ENCODE assay signal across 22 cellular contexts in genomic region chr6:32931211-32931610, GRCh38.
"Had no signal": no experiment of that assay in that cellular context is flagged by ENCODE, and none has a peak within 500 bp of the region (broad histone marks: within the 10 kb centered on the region; RNA-seq: fewer than 3 reads in every experiment).

No MANE protein-coding gene starts in this region.

- H3K4me3 Mint-ChIP-seq: dendritic cell treated with granulocyte-macrophage colony-stimulating factor and Interleukin-4, amounts not matched to agents 40 ng/mL and 50 ng/mL, for 4 days; immature natural killer cell; nephron had no signal

- H3K27ac ChIP-seq: esophagus squamous epithelium, left ventricle myocardium inferior, lower lobe of right lung, neutrophil, right atrium auricular region, sigmoid colon, skin epidermis, suprapubic skin, tibial artery, upper lobe of left lung, uterus had no signal

- H3K36me3 ChIP-seq: esophagus squamous epithelium, left ventricle myocardium inferior, neutrophil, right atrium auricular region, sigmoid colon, suprapubic skin, tibial artery, uterus had no signal

- H3K4me3 ChIP-seq: esophagus squamous epithelium, left ventricle myocardium inferior, lower lobe of right lung, right atrium auricular region, sigmoid colon, skin epidermis, suprapubic skin, tibial artery, upper lobe of left lung, uterus had no signal

- H3K27ac Mint-ChIP-seq: nephron had no signal

- H3K4me1 ChIP-seq: left ventricle myocardium inferior, lower lobe of right lung, right atrium auricular region, tibial artery, uterus had no signal

- DNase-seq: esophagus squamous epithelium; foreskin fibroblast; immature natural killer cell; kidney; left cardiac atrium; left ventricle myocardium inferior; lower lobe of right lung; mesenchymal stem cell; midbrain; posterior cingulate gyrus; sigmoid colon; stimulated activated CD4-positive, alpha-beta T cell treated with anti-CD3 and anti-CD28 coated beads, Interleukin-12 subunit alpha, Interleukin-12 subunit beta, amount 100 ng/mL, for 4 hours; stimulated activated naive CD8-positive, alpha-beta T cell treated with anti-CD3 and anti-CD28 coated beads, Interleukin-15, Interleukin-2, amounts not matched to agents 100 U/mL and 50 U/mL, for 24 hours; tibial artery; upper lobe of left lung; uterus had no signal

- H3K9me3 ChIP-seq: esophagus squamous epithelium, left ventricle myocardium inferior, lower lobe of right lung, neutrophil, right atrium auricular region, sigmoid colon, suprapubic skin, tibial artery, upper lobe of left lung, uterus had no signal

- H3K9me3 Mint-ChIP-seq: dendritic cell treated with granulocyte-macrophage colony-stimulating factor and Interleukin-4, amounts not matched to agents 40 ng/mL and 50 ng/mL, for 4 days; immature natural killer cell; nephron had no signal

- ATAC-seq: left cardiac atrium; lower lobe of right lung; stimulated activated naive CD8-positive, alpha-beta T cell treated with anti-CD3 and anti-CD28 coated beads, Interleukin-15, Interleukin-2, amounts not matched to agents 100 U/mL and 50 U/mL, for 24 hours had no signal

- H3K27me3 Mint-ChIP-seq: dendritic cell treated with granulocyte-macrophage colony-stimulating factor and Interleukin-4, amounts not matched to agents 40 ng/mL and 50 ng/mL, for 4 days had no signal

- H3K27me3 ChIP-seq: neutrophil, right atrium auricular region, sigmoid colon, suprapubic skin, tibial artery, upper lobe of left lung, uterus had no signal
